Comparison of ENCODE assay signal across 20 cellular contexts in genomic region chrX:73876897-73877296, GRCh38. TPM values are rescaled to one million over a fixed set of nuclear protein-coding genes. Genes with fewer than 3 reads are reported as not detected.
DNase-seq lines count a peak whose midpoint lies in the region; ATAC-seq and TF ChIP-seq lines count a peak whose summit lies in the region.
"Had no signal": no experiment of that assay in that cellular context is flagged by ENCODE, and none has a peak within 500 bp of the region (broad histone marks: within the 10 kb centered on the region; RNA-seq: fewer than 3 reads in every experiment).

No MANE protein-coding gene starts in this region.

- no peak overlapping the region for H3K18ac ChIP-seq in H9 (ENCODE audit: insufficient read length, low read depth, low read length)

- no peak overlapping the region for H2AFZ ChIP-seq in H9 (ENCODE audit: low read length)
- H2AFZ ChIP-seq: PC-9 had no signal

- H3K9ac ChIP-seq in H9 (ENCODE audit: extremely low read depth, insufficient read length, low read length): no peak overlapping the region

- peak; percentile 69 for ATAC-seq in RWPE2 (ENCODE audit: low read depth)
- no peak for ATAC-seq in HG03280 (IDR thresholded peaks at IDR 0.05; ENCODE audit: unreplicated experiment)
- ATAC-seq: HCT116 had no signal

- no peak overlapping the region for H2BK20ac ChIP-seq in H9 (ENCODE audit: low read depth, low read length, poor library complexity, severe bottlenecking)

- H3K4me3 ChIP-seq in RWPE2 (ENCODE audit: severe bottlenecking): no peak overlapping the region
- H3K4me3 ChIP-seq in esophagus squamous epithelium: no peak overlapping the region
- H3K4me3 ChIP-seq in testis: no peak overlapping the region
- H3K4me3 ChIP-seq: PC-9 had no signal

- no peak overlapping the region for H4K91ac ChIP-seq in H9 (ENCODE audit: insufficient read length, low read depth, low read length)

- H3K27ac Mint-ChIP-seq in H9: peak overlapping the region; percentile 80 to 87 (median 81); a peak in 2 of 7 replicates

- no peak overlapping the region for H2BK120ac ChIP-seq in H9 (ENCODE audit: low read depth, low read length, poor library complexity, severe bottlenecking)

- no peak overlapping the region for H4K5ac ChIP-seq in H9 (ENCODE audit: insufficient read length, low read depth, low read length)

- no peaks in the 10 kb centered on the region for H3K27me3 ChIP-seq in H9 (ENCODE audit: insufficient read depth, low read length)
- no peaks in the 10 kb centered on the region for H3K27me3 ChIP-seq in RWPE2 (ENCODE audit: insufficient read depth, poor library complexity, severe bottlenecking)
- H3K27me3 ChIP-seq in esophagus squamous epithelium: no peaks in the 10 kb centered on the region
- no peaks in the 10 kb centered on the region for H3K27me3 ChIP-seq in testis

- WGBS in H9 (ENCODE audit: extremely low coverage, insufficient read length, low lambda C conversion rate): no CpG with 5 or more reads among the region's 2 CpGs
- no CpG with 5 or more reads among the region's 2 CpGs for WGBS in esophagus squamous epithelium, 2 donors
- WGBS in testis, 2 donors: 89% methylated on average over 1 of the region's 2 CpGs; no CpG with 5 or more reads in 1 of the 2 donors

- no peak overlapping the region for H3K27ac ChIP-seq in H9 (ENCODE audit: insufficient read length, low read depth, low read length)
- no peak overlapping the region for H3K27ac ChIP-seq in RWPE2 (ENCODE audit: poor library complexity, severe bottlenecking)
- H3K27ac ChIP-seq in esophagus squamous epithelium: peak overlapping the region in 3 of 4 donors; percentile 66 to 81 (median 71)
- H3K27ac ChIP-seq in testis: no peak overlapping the region
- H3K27ac ChIP-seq: PC-9 had no signal

- H3K36me3 ChIP-seq in RWPE2 (ENCODE audit: low read depth): no peaks in the 10 kb centered on the region
- no peaks in the 10 kb centered on the region for H3K36me3 ChIP-seq in esophagus squamous epithelium
- H3K36me3 ChIP-seq in testis (ENCODE audit: low read depth, missing control alignments): no peaks in the 10 kb centered on the region

- H3K4me3 Mint-ChIP-seq in H9: no peak overlapping the region

- no peak overlapping the region for H2BK5ac ChIP-seq in H9 (ENCODE audit: insufficient read length, low read length)

- no peak overlapping the region for H3K56ac ChIP-seq in H9 (ENCODE audit: insufficient read length, low read depth, low read length)

- H3K23me2 ChIP-seq in H9 (ENCODE audit: insufficient read length, low read depth, low read length, poor library complexity, severe bottlenecking): no peaks in the 10 kb centered on the region

- no peaks in the 10 kb centered on the region for H3K9me3 ChIP-seq in H9 (ENCODE audit: control insufficient read depth, low read depth, low read length)
- H3K9me3 ChIP-seq in RWPE2 (ENCODE audit: severe bottlenecking): no peaks in the 10 kb centered on the region
- H3K9me3 ChIP-seq in esophagus squamous epithelium: peaks cover 0 to 15% (median 4%) of the 10 kb centered on the region in 3 donors
- no peaks in the 10 kb centered on the region for H3K9me3 ChIP-seq in testis

- no peak overlapping the region for H2BK15ac ChIP-seq in H9 (ENCODE audit: low read depth, low read length)

- TF ChIP-seq CTCF in H9 (conservative IDR thresholded peaks at IDR 0.05): no peak
- no peak for TF ChIP-seq CTCF in RWPE2 (IDR thresholded peaks at IDR 0.05; ENCODE audit: poor library complexity, severe bottlenecking)
- no peak for TF ChIP-seq CTCF in esophagus squamous epithelium (IDR thresholded peaks at IDR 0.05)
- TF ChIP-seq CTCF in testis (IDR thresholded peaks at IDR 0.05): no peak

- H3K4me1 ChIP-seq in H9 (ENCODE audit: insufficient read depth, low read length) (peaks cover 2% of the 10 kb centered on the region; the same call in 1 of the 2 replicates), RWPE2 (ENCODE audit: insufficient read depth, poor library complexity, severe bottlenecking) (no peaks in the 10 kb centered on the region), esophagus squamous epithelium (peaks cover 0 to 19% (median 0%) of the 10 kb centered on the region in 3 donors), testis (no peaks in the 10 kb centered on the region)

- H2BK12ac ChIP-seq in H9 (ENCODE audit: insufficient read length, low read depth, low read length): no peak overlapping the region

- H3K36me3 Mint-ChIP-seq in H9 (ENCODE audit: insufficient read depth in 1 of 3, low read depth in 3 of 3): peaks cover 11 to 22% (median 16%) of the 10 kb centered on the region in 3 experiments

- H3K14ac ChIP-seq in H9 (ENCODE audit: insufficient read depth, low read length): no peak overlapping the region

- no peak overlapping the region for H3K4ac ChIP-seq in H9 (ENCODE audit: low read depth, low read length)

- H2AK5ac ChIP-seq in H9 (ENCODE audit: insufficient read length, low read length): no peak overlapping the region

- H3K27me3 Mint-ChIP-seq in H9 (ENCODE audit: low read depth): no peaks in the 10 kb centered on the region

- H3K79me2 ChIP-seq in H9 (ENCODE audit: insufficient read depth, low read length): no peaks in the 10 kb centered on the region

- no peak overlapping the region for H3K23ac ChIP-seq in H9 (ENCODE audit: insufficient read length, low read depth, low read length)

- intact Hi-C loops in esophagus squamous epithelium (cut with DNase I) (no loop called here), testis (cut with DNase I; ENCODE audit: low total_unique reads) (no loop called here)

- DNase-seq in H9 (no peak), RWPE2 (ENCODE audit: low spot score) (no peak), esophagus squamous epithelium (lab: John Stamatoyannopoulos, UW) (no peak), myocyte (ENCODE audit: low read depth) (peak; percentile 16), T-helper 2 cell (no peak), DMS153 treated with DMSO at 0.1 percent for 48 hours (lab: John Stamatoyannopoulos, UW; ENCODE audit: unreplicated experiment) (no peak), testis (no peak)
- DNase-seq: C1 segment of cervical spinal cord, COR-L47, DMS153, MM.1S, NCI-H1105 treated with DMSO at 0.1 percent for 48 hours, NCI-H187, NCI-H446 treated with DMSO at 0.1 percent for 48 hours, NCI-H774, PC-9, Right ventricle myocardium superior had no signal

- TF ChIP-seq POLR2A in esophagus squamous epithelium (IDR thresholded peaks at IDR 0.05): no peak
- TF ChIP-seq POLR2A in testis (IDR thresholded peaks at IDR 0.05): no peak

- H4K8ac ChIP-seq in H9 (replicated peaks; ENCODE audit: insufficient read length, low read depth, low read length): no peak overlapping the region

- no peaks in the 10 kb centered on the region for H4K20me1 ChIP-seq in H9 (ENCODE audit: control insufficient read depth, insufficient read depth, insufficient read length)

- peaks cover 29 to 33% of the 10 kb centered on the region in 2 experiments for H3K9me3 Mint-ChIP-seq in H9

- no peak overlapping the region for H3T11ph ChIP-seq in H9 (ENCODE audit: low read length)

- H3K4me2 ChIP-seq in H9 (ENCODE audit: insufficient read depth, insufficient read length, low read length): no peak overlapping the region
- H3K4me2 ChIP-seq: PC-9 had no signal

- no peaks in the 10 kb centered on the region for H3K79me1 ChIP-seq in H9 (ENCODE audit: insufficient read depth, low read depth, low read length, poor library complexity, severe bottlenecking)

- peaks cover 13 to 17% of the 10 kb centered on the region in 2 experiments for H3K4me1 Mint-ChIP-seq in H9

RNA-seq across cellular contexts. Expression of gene XIST, which starts 24.4 kb away (rescaled TPM):
- total RNA-seq in H9 (2021): 0.86 and 1.4 TPM in 2 replicates
- total RNA-seq in esophagus squamous epithelium: 10 to 100 TPM in 2 of 4 donors, under 1 TPM in 1, not detected in 1; 0.19 to 99.0 (median 47.2) TPM
- not detected in 2 replicates for total RNA-seq in myocyte
- polyA plus RNA-seq in myocyte (2012): not detected
- total RNA-seq in testis: 10 to 100 TPM; 10.7 to 14.8 TPM
- polyA plus RNA-seq in testis (ENCODE audit: insufficient read depth, low read depth, low replicate concordance): 4.6 TPM
- total RNA-seq: A172 had no signal

Comparison
In these comparisons a context has a peak if more than half of its experiments do, and no peak if none do; other contexts are left out.
1. H3K27ac ChIP-seq: peak in esophagus squamous epithelium (3 of 4); none in H9 (single experiment), RWPE2 (single experiment) and testis (0 of 2).